ENCODE assay signal across 8 cellular contexts in the genomic region with DNA sequence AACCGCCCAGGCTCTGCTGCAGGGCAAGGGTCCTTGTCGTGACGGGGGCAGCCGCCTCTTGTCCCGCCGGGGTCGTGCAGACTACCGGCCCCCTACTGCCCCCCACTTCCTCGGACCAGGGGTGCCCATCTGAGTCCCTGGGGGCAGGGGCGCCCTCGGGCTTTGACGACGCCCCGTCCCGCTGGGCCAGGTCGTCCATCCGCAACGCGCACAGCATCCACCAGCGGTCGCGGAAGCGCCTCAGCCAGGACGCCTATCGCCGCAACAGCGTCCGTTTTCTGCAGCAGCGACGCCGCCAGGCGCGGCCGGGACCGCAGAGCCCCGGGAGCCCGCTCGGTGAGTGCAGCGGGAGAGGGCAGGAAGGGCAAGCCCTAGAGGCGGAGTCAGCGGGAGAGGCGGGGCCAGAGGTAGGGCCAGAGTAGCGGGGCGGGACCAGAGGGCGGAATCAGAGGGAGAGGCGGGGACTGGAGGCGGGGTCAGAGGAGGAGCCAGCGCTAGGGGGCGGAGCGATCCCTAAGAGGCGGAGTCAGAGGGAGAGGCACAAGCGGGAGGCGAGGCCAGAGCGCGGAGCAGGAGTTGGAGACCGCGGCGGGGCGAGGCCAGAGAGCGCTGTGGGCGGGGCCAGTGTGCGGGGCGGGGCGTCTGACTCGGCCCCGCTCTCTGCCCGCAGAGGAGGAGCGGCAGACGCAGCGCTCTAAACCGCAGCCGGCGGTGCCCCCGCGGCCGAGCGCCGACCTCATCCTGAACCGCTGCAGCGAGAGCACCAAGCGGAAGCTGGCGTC. TPM values are rescaled to one million over a fixed set of nuclear protein-coding genes. Genes with fewer than 3 reads are reported as not detected.
DNase-seq lines count a peak whose midpoint lies in the region; ATAC-seq and TF ChIP-seq lines count a peak whose summit lies in the region.
"Not testable (repeated sequence)": the region's sequence is repeated elsewhere in the genome, so short reads cannot be mapped to it uniquely, and the experiment has no call there.

No MANE protein-coding gene starts in this region.

- peak; percentile 88 for ATAC-seq in HG02642 (IDR thresholded peaks at IDR 0.05; ENCODE audit: poor library complexity, unreplicated experiment)

- not testable (repeated sequence) for H3K4me2 ChIP-seq in neural cell (ENCODE audit: low read length)

- not testable (repeated sequence) for H3K9me2 ChIP-seq in neural cell (ENCODE audit: insufficient read depth, low read length)

- TF ChIP-seq EP300 in neural cell (conservative IDR thresholded peaks at IDR 0.05; ENCODE audit: poor library complexity, severe bottlenecking) = not testable (repeated sequence)

- H3K9me3 ChIP-seq in neural cell (ENCODE audit: low read length) = not testable (repeated sequence)

- H3K79me2 ChIP-seq in neural cell (replicated peaks; ENCODE audit: insufficient read depth, low read length) = not testable (repeated sequence)

- peak overlapping the region; percentile 48 for H3K4me3 ChIP-seq in neural cell (ENCODE audit: low read length)

- in situ Hi-C loops in G401 (cut with HindIII; ENCODE audit: low sequenced_read_pairs) = not testable (repeated sequence)

- peak; percentile 88 for DNase-seq in G401 (ENCODE audit: low spot score)
- peak; percentile 86 for DNase-seq in NCI-H1092 (lab: John Stamatoyannopoulos, UW)
- DNase-seq in SHP77 (lab: John Stamatoyannopoulos, UW) = peak; percentile 24 to 29
- peak; percentile 88 to 91 for DNase-seq in activated T-helper 1 cell treated with anti-CD3 and anti-CD28 coated beads, Interleukin-2, amount 50 U/mL, for 16 hours (ENCODE audit: low read depth in 1 of 2, low spot score in 1 of 2)
- DNase-seq in fibroblast of gingiva (ENCODE audit: low read depth) = peak; percentile 83
- DNase-seq in stimulated activated CD8-positive, alpha-beta memory T cell treated with anti-CD3 and anti-CD28 coated beads, Interleukin-7, amount 100 ng/mL, for 4 hours (ENCODE audit: low read depth in 2 of 2) = peak; percentile 87 to 91

- H3K9ac ChIP-seq in neural cell (ENCODE audit: low read length) = not testable (repeated sequence)

- H3F3A ChIP-seq in neural cell (ENCODE audit: insufficient read depth, low read length, poor library complexity, severe bottlenecking) = not testable (repeated sequence)

- H3K36me3 ChIP-seq in neural cell (ENCODE audit: insufficient read depth, low read length) = not testable (repeated sequence)

- not testable (repeated sequence) for H2AFZ ChIP-seq in neural cell (ENCODE audit: low read depth, low read length)

- not testable (repeated sequence) for TF ChIP-seq CTCF in neural cell (IDR thresholded peaks at IDR 0.05; ENCODE audit: poor library complexity, severe bottlenecking)

- not testable (repeated sequence) for TF ChIP-seq RAD21 in neural cell (conservative IDR thresholded peaks at IDR 0.05)

- not testable (repeated sequence) for H4K20me1 ChIP-seq in neural cell (ENCODE audit: insufficient read depth)

- H3K27ac ChIP-seq in neural cell (ENCODE audit: low read length) = not testable (repeated sequence)

- H3K27me3 ChIP-seq in neural cell (ENCODE audit: insufficient read depth, low read depth, low read length) = not testable (repeated sequence)

RNA-seq across cellular contexts. Expression of a gene that starts 14.7 kb away (rescaled TPM):
- not detected in 2 replicates for total RNA-seq in G401 (2014; rRNA removed; shearing (Covaris generic))
- 0.70 TPM in 1 of 2 replicates, not detected in the other for polyA plus RNA-seq in neural cell
- polyA minus RNA-seq in neural cell = not detected in 2 replicates

Comparison
In these comparisons a context has a peak if more than half of its experiments do, and no peak if none do; other contexts are left out.
1. DNase-seq: peak in every context shown above with its lines; median percentile 90 in activated T-helper 1 cell treated with anti-CD3 and anti-CD28 coated beads, Interleukin-2, amount 50 U/mL, for 16 hours; 89 in stimulated activated CD8-positive, alpha-beta memory T cell treated with anti-CD3 and anti-CD28 coated beads, Interleukin-7, amount 100 ng/mL, for 4 hours; 88 in G401; 86 in NCI-H1092; 83 in fibroblast of gingiva; 26 in SHP77.